In genomic region chr16:55494994-55495421, GRCh38 we compare ENCODE assay signal across 8 cellular contexts. TPM values are rescaled to one million over a fixed set of nuclear protein-coding genes. Genes with fewer than 3 reads are reported as not detected.
A peak's percentile ranks its signal among the peaks of the same experiment; 100 is the strongest.
DNase-seq lines count a peak whose midpoint lies in the region; ATAC-seq and TF ChIP-seq lines count a peak whose summit lies in the region.

No MANE protein-coding gene starts in this region.

- ATAC-seq in SK-N-SH treated with all-trans-retinoic acid at 6 μM for 48 hours (peak; percentile 83), HG02623 (IDR thresholded peaks at IDR 0.05; ENCODE audit: unreplicated experiment) (no peak), GM18505 (IDR thresholded peaks at IDR 0.05; ENCODE audit: unreplicated experiment) (no peak), T-cell (replicated peaks in 1 of 4) (no peak)

- H3K27ac Mint-ChIP-seq in T-cell: no peak overlapping the region

- DNase-seq in GM03348 (ENCODE audit: low spot score) (peak; percentile 77), foreskin melanocyte (peak; percentile 80), pons (ENCODE audit: low spot score) (peak; percentile 95), GM20000 (ENCODE audit: low spot score) (no peak), T-cell (no peak)

- CTCF ChIA-PET in T-cell (lab: Charles Lee): no interaction called here

- POLR2A ChIA-PET in T-cell (lab: Charles Lee): no interaction called here

- peaks cover 5 to 7% of the 10 kb centered on the region in 2 donors for H3K27me3 Mint-ChIP-seq in T-cell

- TF ChIP-seq CTCF in GM20000 (IDR thresholded peaks at IDR 0.05; ENCODE audit: extremely low read depth, missing control alignments): no peak

- no peaks in the 10 kb centered on the region for H3K36me3 Mint-ChIP-seq in T-cell

- TF ChIP-seq POLR2A in GM18505 (IDR thresholded peaks at IDR 0.05; ENCODE audit: borderline replicate concordance, extremely low read depth, insufficient read depth, insufficient read length): no peak

- no peak overlapping the region for H3K4me3 Mint-ChIP-seq in T-cell

- H3K4me1 Mint-ChIP-seq in T-cell: peaks cover 3 to 6% (median 6%) of the 10 kb centered on the region in 3 donors

- H3K9me3 Mint-ChIP-seq in T-cell: no peaks in the 10 kb centered on the region

TF ChIP-seq in SK-N-SH treated with all-trans-retinoic acid at 6 μM for 48 hours, 23 proteins besides CTCF, POLR2A, EP300 and RAD21:
- TF ChIP-seq ZNF565 (CRISPR knock-in tag; conservative IDR thresholded peaks at IDR 0.05; ENCODE audit: low read depth) (no peak), TCF4 (CRISPR knock-in tag; IDR thresholded peaks at IDR 0.05; ENCODE audit: borderline replicate concordance) (0 out of 2 replicates have a peak, but pooled peaks have one; percentile 11)

RNA-seq across cellular contexts. Expression of gene LPCAT2, which starts 13.9 kb away (rescaled TPM):
- 1 to 10 TPM in 1 of 5 donors, under 1 TPM in 4; 0.25 to 1.1 (median 0.79) TPM for total RNA-seq in T-cell

RNA-seq across cellular contexts. Expression of gene MMP2, which starts 16.0 kb away (rescaled TPM):
- total RNA-seq in T-cell: 1 to 10 TPM in 3 of 5 donors, under 1 TPM in 1, not detected in 1; 0.44 to 2.4 (median 1.8) TPM

Comparison
In these comparisons a context has a peak if more than half of its experiments do, and no peak if none do; other contexts are left out.
1. DNase-seq: peak in GM03348 (single experiment), foreskin melanocyte (single experiment) and pons (single experiment); none in GM20000 (single experiment) and T-cell (0 of 34).